ENCODE assay signal across 22 cellular contexts in the genomic region with DNA sequence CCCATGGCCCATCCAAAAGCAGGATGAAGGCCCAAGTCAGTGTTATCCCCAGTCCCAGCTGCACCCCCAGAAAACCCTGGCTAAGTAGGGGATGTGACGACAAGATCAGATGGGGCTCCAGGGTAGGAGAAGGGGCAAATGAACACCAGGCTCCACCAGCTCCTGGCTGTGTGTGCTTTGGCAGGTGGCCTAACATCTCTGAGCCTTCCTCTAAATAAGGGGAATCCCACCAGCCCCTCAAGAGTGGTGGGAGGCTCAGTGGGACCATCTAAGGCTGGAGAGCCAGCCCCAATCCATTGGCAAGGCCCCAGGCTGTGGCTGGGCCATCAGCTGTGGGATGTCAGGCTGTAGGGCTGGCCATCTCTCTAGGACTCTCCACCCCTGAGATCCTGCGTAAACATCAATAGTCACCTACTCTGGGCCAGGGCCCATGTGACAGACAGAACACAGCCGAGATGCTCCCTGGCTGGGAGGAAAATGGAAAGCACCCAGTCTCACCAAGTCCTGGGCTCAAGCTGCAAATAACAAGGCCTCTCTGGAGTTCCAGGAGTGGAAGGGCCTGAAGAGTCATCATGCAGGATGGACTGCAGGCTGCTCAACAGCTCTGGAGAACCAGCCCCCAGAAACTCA. TPM values are rescaled to one million over a fixed set of nuclear protein-coding genes. Genes with fewer than 3 reads are reported as not detected.
DNase-seq lines count a peak whose midpoint lies in the region; ATAC-seq and TF ChIP-seq lines count a peak whose summit lies in the region.
"Had no signal": no experiment of that assay in that cellular context is flagged by ENCODE, and none has a peak within 500 bp of the region (broad histone marks: within the 10 kb centered on the region; RNA-seq: fewer than 3 reads in every experiment).

No MANE protein-coding gene starts in this region.

- H2AFZ ChIP-seq in PC-3 (ENCODE audit: low read length): no peak overlapping the region
- H2AFZ ChIP-seq: PC-9 had no signal

- WGBS in transverse colon (ENCODE audit: low coverage in 1 of 2), 2 donors: 68% methylated on average over 3 of the region's 3 CpGs; no CpG with 5 or more reads in 1 of the 2 donors

- no peaks in the 10 kb centered on the region for H3K36me3 Mint-ChIP-seq in activated T-helper 2 cell treated with anti-CD3 and anti-CD28 coated beads, Interferon-gamma antibody, Interleukin-2, Interleukin-4, amounts not matched to agents 10 μg/mL and 5 μg/mL and 100 μg/mL, durations not matched to agents 14 hours and 24 hours and 36 hours (ENCODE audit: low read depth)
- H3K36me3 Mint-ChIP-seq: mesothelial cell of epicardium had no signal

- no peaks in the 10 kb centered on the region for H4K20me1 ChIP-seq in PC-3 (ENCODE audit: low read length)

- no peak overlapping the region for H3K4me2 ChIP-seq in PC-3 (ENCODE audit: low read length)
- H3K4me2 ChIP-seq: PC-9 had no signal

- no peaks in the 10 kb centered on the region for H3K27me3 ChIP-seq in PC-3 (ENCODE audit: low read length)
- no peaks in the 10 kb centered on the region for H3K27me3 ChIP-seq in muscle layer of colon (ENCODE audit: control insufficient read depth in 1 of 2, insufficient read depth in 2 of 2, low read length in 2 of 2)
- no peaks in the 10 kb centered on the region for H3K27me3 ChIP-seq in transverse colon
- H3K27me3 ChIP-seq: gastrocnemius medialis had no signal

- TF ChIP-seq CTCF in PC-3 (conservative IDR thresholded peaks at IDR 0.05; ENCODE audit: low read depth, low read length) (no peak), choroid plexus epithelial cell (conservative IDR thresholded peaks at IDR 0.05; ENCODE audit: low read depth, low read length) (no peak), transverse colon (IDR thresholded peaks at IDR 0.05) (no peak)

- H3K27ac Mint-ChIP-seq in activated T-helper 2 cell treated with anti-CD3 and anti-CD28 coated beads, Interferon-gamma antibody, Interleukin-2, Interleukin-4, amounts not matched to agents 10 μg/mL and 5 μg/mL and 100 μg/mL, durations not matched to agents 14 hours and 24 hours and 36 hours: no peak overlapping the region
- H3K27ac Mint-ChIP-seq: activated CD4-positive, alpha-beta memory T cell treated with anti-CD3 and anti-CD28 coated beads, Interleukin-2, amount 10 ng/mL, durations not matched to agents 7 days and 5 days; T-helper 2 cell treated with Interferon-gamma antibody and Interleukin-4, amounts not matched to agents 5 μg/mL and 100 μg/mL, for 36 hours had no signal

- H3F3A ChIP-seq in PC-3 (ENCODE audit: low read length, unreplicated experiment): no peaks in the 10 kb centered on the region

- H3K4me3 Mint-ChIP-seq in activated T-helper 2 cell treated with anti-CD3 and anti-CD28 coated beads, Interferon-gamma antibody, Interleukin-2, Interleukin-4, amounts not matched to agents 10 μg/mL and 5 μg/mL and 100 μg/mL, durations not matched to agents 14 hours and 24 hours and 36 hours (ENCODE audit: low read depth): no peak overlapping the region
- H3K4me3 Mint-ChIP-seq: activated CD4-positive, alpha-beta memory T cell treated with anti-CD3 and anti-CD28 coated beads, Interleukin-2, amount 10 ng/mL, durations not matched to agents 7 days and 5 days; mesothelial cell of epicardium; T-helper 2 cell treated with Interferon-gamma antibody and Interleukin-4, amounts not matched to agents 5 μg/mL and 100 μg/mL, for 36 hours had no signal

- CTCF ChIA-PET in PC-3 (lab: Charles Lee): no interaction called here

- H3K4me3 ChIP-seq in PC-3 (ENCODE audit: low read length) (no peak overlapping the region), choroid plexus epithelial cell (ENCODE audit: low read depth, low read length) (no peak overlapping the region), muscle layer of colon (ENCODE audit: low read depth in 1 of 2, low read length in 2 of 2) (no peak overlapping the region), transverse colon (no peak overlapping the region)
- H3K4me3 ChIP-seq: gastrocnemius medialis, PC-9, SK-N-MC had no signal

- H3K27me3 Mint-ChIP-seq in activated T-helper 2 cell treated with anti-CD3 and anti-CD28 coated beads, Interferon-gamma antibody, Interleukin-2, Interleukin-4, amounts not matched to agents 10 μg/mL and 5 μg/mL and 100 μg/mL, durations not matched to agents 14 hours and 24 hours and 36 hours (ENCODE audit: low read depth): peaks cover 13% of the 10 kb centered on the region

- DNase-seq in PC-3 (no peak), choroid plexus epithelial cell (ENCODE audit: low read depth) (peak; percentile 25), transverse colon (no peak), HCEC 1CT (no peak)
- no peak for DNase-seq in activated T-helper 2 cell treated with anti-CD3 and anti-CD28 coated beads, Interferon-gamma antibody, Interleukin-2, Interleukin-4, amounts not matched to agents 10 μg/mL and 5 μg/mL and 100 μg/mL, durations not matched to agents 14 hours and 24 hours and 36 hours (ENCODE audit: low spot score)
- DNase-seq: activated CD4-positive, alpha-beta memory T cell treated with anti-CD3 and anti-CD28 coated beads, Interleukin-2, amount 10 ng/mL, durations not matched to agents 7 days and 5 days; activated CD4-positive, CD25-positive, alpha-beta regulatory T cell; AML-193; DND-41; gastrocnemius medialis; NCI-H1092 treated with DMSO at 0.1 percent for 48 hours; NCI-H2029; NCI-H345; PC-9; stimulated activated CD8-positive, alpha-beta memory T cell treated with anti-CD3 and anti-CD28 coated beads, Interleukin-4, amount 100 ng/mL, for 48 hours had no signal

- H3K79me2 ChIP-seq in PC-3 (ENCODE audit: low read length): no peaks in the 10 kb centered on the region

- no TSS peak for BruUV-seq in PC-3 (replicated peaks; lab: Mats Ljungman, UMichigan)

- H3K4me1 ChIP-seq in PC-3 (ENCODE audit: insufficient read depth, low read length) (peaks cover 6% of the 10 kb centered on the region), muscle layer of colon (ENCODE audit: insufficient read depth, low read length) (peaks cover 84% of the 10 kb centered on the region), transverse colon (peaks cover 17 to 36% (median 26%) of the 10 kb centered on the region in 4 donors)

- no peaks in the 10 kb centered on the region for H3K36me3 ChIP-seq in PC-3 (ENCODE audit: low read depth, low read length)
- peaks cover 6% of the 10 kb centered on the region for H3K36me3 ChIP-seq in muscle layer of colon (ENCODE audit: insufficient read depth, low read length)
- H3K36me3 ChIP-seq in transverse colon: no peaks in the 10 kb centered on the region
- H3K36me3 ChIP-seq: gastrocnemius medialis had no signal

- TF ChIP-seq POLR2A in transverse colon (IDR thresholded peaks at IDR 0.05): no peak

- no peaks in the 10 kb centered on the region for H3K9me2 ChIP-seq in PC-3 (replicated peaks; ENCODE audit: low read length)

- TF ChIP-seq EP300 in transverse colon (IDR thresholded peaks at IDR 0.05; ENCODE audit: low read depth): no peak

- ATAC-seq in PC-3: peak; percentile 54
- no peak for ATAC-seq in GM19351 (IDR thresholded peaks at IDR 0.05; ENCODE audit: unreplicated experiment)
- ATAC-seq: gastrocnemius medialis, HCT116 had no signal

- H3K4me1 Mint-ChIP-seq in activated T-helper 2 cell treated with anti-CD3 and anti-CD28 coated beads, Interferon-gamma antibody, Interleukin-2, Interleukin-4, amounts not matched to agents 10 μg/mL and 5 μg/mL and 100 μg/mL, durations not matched to agents 14 hours and 24 hours and 36 hours (ENCODE audit: low read depth): no peaks in the 10 kb centered on the region

- H3K9me3 ChIP-seq in PC-3 (ENCODE audit: low read length): no peaks in the 10 kb centered on the region
- H3K9me3 ChIP-seq in muscle layer of colon (ENCODE audit: low read length): no peaks in the 10 kb centered on the region
- H3K9me3 ChIP-seq in transverse colon: no peaks in the 10 kb centered on the region
- H3K9me3 ChIP-seq: gastrocnemius medialis had no signal

- intact Hi-C loops in PC-3 (cut with micrococcal nuclease) (no loop called here), transverse colon (cut with DNase I; ENCODE audit: low total_unique reads) (no loop called here)
- intact Hi-C loops in activated T-helper 2 cell treated with anti-CD3 and anti-CD28 coated beads, Interferon-gamma antibody, Interleukin-2, Interleukin-4, amounts not matched to agents 10 μg/mL and 5 μg/mL and 100 μg/mL, durations not matched to agents 14 hours and 24 hours and 36 hours (cut with micrococcal nuclease): no loop called here

- H3K27ac ChIP-seq in PC-3 (ENCODE audit: low read length) (no peak overlapping the region), muscle layer of colon (ENCODE audit: low read depth, low read length) (peak overlapping the region; percentile 86), transverse colon (peak overlapping the region; percentile 70 to 85 (median 78))
- H3K27ac ChIP-seq: epithelial cell of prostate, PC-9, SK-N-MC had no signal

- POLR2A ChIA-PET in PC-3 (lab: Charles Lee; ENCODE audit: unreplicated experiment): no interaction called here

- in situ Hi-C loops in transverse colon (cut with MboI; ENCODE audit: low pct_ligation_motif_present in 1 of 4, low pct_unique_long_range_greater_than_20kb in 1 of 4, low sequenced_read_pairs in 3 of 4): no loop called here

- no peak overlapping the region for H3K9ac ChIP-seq in PC-3 (ENCODE audit: low read length)
- H3K9ac ChIP-seq in muscle layer of colon (ENCODE audit: low read length): no peak overlapping the region

- H3K9me3 Mint-ChIP-seq in activated T-helper 2 cell treated with anti-CD3 and anti-CD28 coated beads, Interferon-gamma antibody, Interleukin-2, Interleukin-4, amounts not matched to agents 10 μg/mL and 5 μg/mL and 100 μg/mL, durations not matched to agents 14 hours and 24 hours and 36 hours: no peaks in the 10 kb centered on the region
- H3K9me3 Mint-ChIP-seq: activated CD4-positive, alpha-beta memory T cell treated with anti-CD3 and anti-CD28 coated beads, Interleukin-2, amount 10 ng/mL, durations not matched to agents 7 days and 5 days; mesothelial cell of epicardium; T-helper 2 cell treated with Interferon-gamma antibody and Interleukin-4, amounts not matched to agents 5 μg/mL and 100 μg/mL, for 36 hours had no signal

RNA-seq across cellular contexts. Expression of a gene that starts 7.5 kb away (rescaled TPM):
- total RNA-seq in PC-3 (2014; rRNA removed): 10.0 and 20.3 TPM in 2 replicates
- total RNA-seq in transverse colon: 10 to 100 TPM in 3 of 4 donors, 1 to 10 TPM in 1; 7.9 to 35.4 (median 10.1) TPM
- total RNA-seq in activated T-helper 2 cell treated with anti-CD3 and anti-CD28 coated beads, Interferon-gamma antibody, Interleukin-2, Interleukin-4, amounts not matched to agents 10 μg/mL and 5 μg/mL and 100 μg/mL, durations not matched to agents 14 hours and 24 hours and 36 hours: 0.46 and 0.92 TPM in 2 replicates
- total RNA-seq: activated CD4-positive, alpha-beta memory T cell treated with anti-CD3 and anti-CD28 coated beads, Interleukin-2, amount 10 ng/mL, durations not matched to agents 7 days and 5 days had no signal
